Comparison of ENCODE assay signal across 10 cellular contexts in the genomic region with DNA sequence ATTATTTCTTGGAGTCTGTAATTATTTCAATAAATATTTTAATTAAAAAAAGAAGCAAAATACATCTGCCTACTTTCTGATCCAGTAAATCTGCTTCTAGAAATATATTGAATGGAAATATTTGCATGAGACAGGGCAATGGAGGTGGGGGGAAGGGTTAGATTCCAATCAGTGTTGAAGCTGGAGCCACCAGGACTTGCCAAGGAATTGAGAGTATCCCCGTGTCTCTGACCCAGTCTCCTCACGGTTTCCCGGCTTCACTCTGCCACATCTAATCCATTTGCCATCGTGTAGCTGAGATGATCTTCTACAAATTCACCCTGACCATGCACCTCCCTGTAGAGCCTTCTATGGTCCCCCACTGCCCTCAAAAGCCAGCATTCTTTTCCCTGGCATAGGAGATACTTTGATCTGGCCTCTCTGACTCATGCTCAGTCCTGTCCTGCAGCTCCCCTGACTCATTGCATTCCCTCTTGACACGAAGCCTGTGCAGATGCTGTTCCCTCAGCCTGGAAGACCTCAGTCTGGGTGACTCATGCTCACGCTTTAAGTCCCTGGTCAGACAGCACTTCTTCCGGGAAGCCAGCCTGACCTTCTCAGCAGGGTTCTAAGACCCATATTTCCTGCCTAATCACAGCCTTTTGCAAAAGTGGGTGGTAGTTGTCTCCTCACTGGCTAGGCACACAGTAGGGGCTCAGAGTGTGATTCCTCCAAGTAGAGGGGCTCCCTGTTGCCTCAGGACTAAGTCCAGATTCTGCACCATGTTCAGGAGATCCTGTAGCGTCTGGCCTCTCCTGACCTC. TPM values are rescaled to one million over a fixed set of nuclear protein-coding genes. Genes with fewer than 3 reads are reported as not detected.
DNase-seq lines count a peak whose midpoint lies in the region; ATAC-seq, FAIRE-seq and TF ChIP-seq lines count a peak whose summit lies in the region.
"Had no signal": no experiment of that assay in that cellular context is flagged by ENCODE, and none has a peak within 500 bp of the region (broad histone marks: within the 10 kb centered on the region; RNA-seq: fewer than 3 reads in every experiment).

No MANE protein-coding gene starts in this region.

- H3K9ac ChIP-seq in K562 (ENCODE audit: insufficient read depth in 1 of 2, low read depth in 2 of 2, low read length in 2 of 2) = no peak overlapping the region

- H3K36me3 ChIP-seq in K562 (ENCODE audit: control insufficient read depth, insufficient read depth, low read length) = no peaks in the 10 kb centered on the region
- H3K36me3 ChIP-seq in vagina = no peaks in the 10 kb centered on the region
- H3K36me3 ChIP-seq: esophagus squamous epithelium had no signal

- H4K20me1 ChIP-seq in K562 (replicated peaks; ENCODE audit: control insufficient read depth, insufficient read depth, low read length) = no peaks in the 10 kb centered on the region

- no peak overlapping the region for H3K4me3 ChIP-seq in K562
- H3K4me3 ChIP-seq in vagina = no peak overlapping the region
- H3K4me3 ChIP-seq: esophagus squamous epithelium had no signal

- TF ChIP-seq POLR2A in K562 (conservative IDR thresholded peaks at IDR 0.05) = no peak
- no peak for TF ChIP-seq POLR2A in vagina (IDR thresholded peaks at IDR 0.05)

- no peaks in the 10 kb centered on the region for H3K79me2 ChIP-seq in K562 (ENCODE audit: control insufficient read depth, insufficient read depth, low read length)

- peak overlapping the region; percentile 34; the same call in 1 of the 2 replicates for H2AFZ ChIP-seq in K562 (ENCODE audit: low read depth, low read length)

- intact Hi-C loops in K562 (cut with micrococcal nuclease) (no loop called here), vagina (cut with DNase I) (no loop called here)

- TF ChIP-seq CTCF in K562 (IDR thresholded peaks at IDR 0.05 in 2 of 3, conservative IDR thresholded peaks at IDR 0.05 in 1 of 3; ENCODE audit: insufficient read depth in 2 of 3, low read depth in 1 of 3, low read length in 3 of 3) (no peak), vagina (IDR thresholded peaks at IDR 0.05) (no peak)

- no peak for TF ChIP-seq RAD21 in K562 (CRISPR knock-in tag; conservative IDR thresholded peaks at IDR 0.05 in 1 of 2, IDR thresholded peaks at IDR 0.05 in 1 of 2)

- DNase-seq in Caki2 (ENCODE audit: low read depth) = peak; percentile 83
- peak; percentile 98 for DNase-seq in LHCN-M2 (ENCODE audit: low read depth)
- peak; percentile 35 to 78 (median 54) for DNase-seq in K562 (ENCODE audit: extremely low read depth in 1 of 4, low spot score in 3 of 4)
- peak; percentile 33 to 97 for DNase-seq in lung microvascular endothelial cell (ENCODE audit: low read depth in 2 of 2)
- no peak for DNase-seq in NCI-H510A (lab: John Stamatoyannopoulos, UW)
- DNase-seq in vagina (ENCODE audit: extremely low spot score in 2 of 2) = no peak
- DNase-seq in hippocampal formation (lab: John Stamatoyannopoulos, UW) = no peak
- DNase-seq: esophagus squamous epithelium, NCI-H446 treated with DMSO at 0.1 percent for 48 hours had no signal

- no peaks in the 10 kb centered on the region for H3K9me1 ChIP-seq in K562 (ENCODE audit: control insufficient read depth, insufficient read depth, low read length)

- H3K27ac ChIP-seq in K562 (ENCODE audit: extremely low read depth, low read depth, low read length) (no peak overlapping the region), vagina (no peak overlapping the region)
- H3K27ac ChIP-seq: esophagus squamous epithelium had no signal

- CTCF ChIA-PET in K562 (lab: Yijun Ruan, JAX; ENCODE audit: low intra/inter-chr PET ratio) = no interaction called here

- in situ Hi-C loops in Caki2 (cut with HindIII; ENCODE audit: low pct_unique_long_range_greater_than_20kb, low sequenced_read_pairs) (no loop called here), K562 (cut with MboI) (no loop called here)

- no peaks in the 10 kb centered on the region for H3K9me3 ChIP-seq in K562 (replicated peaks; ENCODE audit: control insufficient read depth, insufficient read depth, low read depth, low read length)
- H3K9me3 ChIP-seq in vagina = peaks cover 1% of the 10 kb centered on the region

- H3K27me3 ChIP-seq in K562 (ENCODE audit: control insufficient read depth in 2 of 2, insufficient read depth in 2 of 2, low read length in 2 of 2) (no peaks in the 10 kb centered on the region), vagina (no peaks in the 10 kb centered on the region)

- WGBS in K562 (ENCODE audit: insufficient coverage, low coverage, missing lambda C conversion rate) = 9% methylated on average over 7 of the region's 8 CpGs

- ATAC-seq in K562 (peak; percentile 90), HG02885 (IDR thresholded peaks at IDR 0.05; ENCODE audit: poor library complexity, unreplicated experiment) (no peak)

- H3K4me1 ChIP-seq in K562 (replicated peaks in 1 of 2; ENCODE audit: control insufficient read depth in 2 of 2, insufficient read depth in 2 of 2, low read length in 2 of 2) (peaks cover 5 to 6% of the 10 kb centered on the region in 2 experiments; a peak in 4 of 5 replicates), vagina (no peaks in the 10 kb centered on the region)

- POLR2A ChIA-PET in K562 (lab: Yijun Ruan, JAX) = interaction anchor here (0.6 to 0.8 kb wide), 2 partner anchors 25 to 53 kb away, joined by 4 read pairs; no protein-coding TSS in a partner anchor

- FAIRE-seq in K562 (lab: Jason Lieb, UNC) = peak; percentile 94

- TF ChIP-seq EP300 in K562 (IDR thresholded peaks at IDR 0.05; ENCODE audit: low read length) = peak; percentile 69

- peak overlapping the region; percentile 7; the same call in 1 of the 2 replicates for H3K4me2 ChIP-seq in K562 (ENCODE audit: insufficient read depth, low read length)

- BruUV-seq in K562 (replicated peaks; lab: Mats Ljungman, UMichigan) = no TSS peak

TF ChIP-seq in K562, 482 proteins besides CTCF, POLR2A, EP300 and RAD21 (continues in another document):
- TF ChIP-seq CREB1 (IDR thresholded peaks at IDR 0.05) (no peak), CREB1 (CRISPR knock-in tag; IDR thresholded peaks at IDR 0.05) (peak; percentile 67), ETV5 (CRISPR knock-in tag; IDR thresholded peaks at IDR 0.05; ENCODE audit: low read depth) (peak; percentile 58; the same call in 1 of the 2 replicates), MTA1 (IDR thresholded peaks at IDR 0.05; ENCODE audit: borderline replicate concordance) (peak; percentile 60; the same call in 1 of the 2 replicates), ELF1 (tag; IDR thresholded peaks at IDR 0.05) (peak; percentile 70)
- TF ChIP-seq, protein P1, sequence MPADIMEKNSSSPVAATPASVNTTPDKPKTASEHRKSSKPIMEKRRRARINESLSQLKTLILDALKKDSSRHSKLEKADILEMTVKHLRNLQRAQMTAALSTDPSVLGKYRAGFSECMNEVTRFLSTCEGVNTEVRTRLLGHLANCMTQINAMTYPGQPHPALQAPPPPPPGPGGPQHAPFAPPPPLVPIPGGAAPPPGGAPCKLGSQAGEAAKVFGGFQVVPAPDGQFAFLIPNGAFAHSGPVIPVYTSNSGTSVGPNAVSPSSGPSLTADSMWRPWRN (IDR thresholded peaks at IDR 0.05; ENCODE audit: low read depth) = peak; percentile 47; the same call in 1 of the 2 replicates

RNA-seq across cellular contexts. Expression of gene FKBP1A, which starts 23.0 kb away (rescaled TPM):
- total RNA-seq in Caki2 (2014; rRNA removed; shearing (Covaris generic); ENCODE audit: low replicate concordance) = 173 and 219 TPM in 2 replicates
- total RNA-seq in LHCN-M2 (2014; rRNA removed) = 130 and 131 TPM in 2 replicates
- 412 TPM for polyA plus RNA-seq in LHCN-M2 (2012)
- 49.2 and 57.2 TPM in 2 replicates for total RNA-seq in K562 (2011; cell fraction: chromatin; rRNA removed; ENCODE audit: low replicate concordance)
- 36.9 and 40.8 TPM in 2 replicates for total RNA-seq in K562 (2011; cell fraction: nucleolus; rRNA removed)
- total RNA-seq in K562 (2011; cell fraction: nucleoplasm; rRNA removed) = 62.6 and 96.7 TPM in 2 replicates
- total RNA-seq in K562 (2014; rRNA removed) = 48.8 and 78.3 TPM in 2 replicates
- 69.9 and 73.3 TPM in 2 replicates for total RNA-seq in K562 (2014; rRNA removed; fragmentation: Illumina TruSeq; extraction: Trizol)
- total RNA-seq in K562 (2015; rRNA removed; fragmentation: Illumina TruSeq; extraction: Trizol) = 86.0 and 89.6 TPM in 2 replicates
- 176 and 177 TPM in 2 replicates for total RNA-seq in K562 (2021)
- polyA plus RNA-seq in K562 (2011; rRNA removed) = 368 and 488 TPM in 2 replicates
- polyA plus RNA-seq in K562 (2011; cell fraction: cytosol; rRNA removed) = 363 and 764 TPM in 2 replicates
- polyA plus RNA-seq in K562 (2011; cell fraction: nucleus; rRNA removed) = 155 and 276 TPM in 2 replicates
- polyA plus RNA-seq in K562 (2012) = 216 and 222 TPM in 2 replicates
- polyA plus RNA-seq in K562 (2014; fragmentation: Illumina TruSeq; extraction: Trizol) = 451 and 502 TPM in 2 replicates
- 10 to 100 TPM; 63.5 to 82.4 TPM for polyA plus RNA-seq in K562 (2014; fragmentation: Nextera tagmentation; extraction: Ambion mirVana)
- 193 and 223 TPM in 2 replicates for polyA plus RNA-seq in K562 (2014; rRNA removed)
- 152 and 189 TPM in 2 replicates for polyA minus RNA-seq in K562 (2011; rRNA and poly(A)+ RNA removed)
- polyA minus RNA-seq in K562 (2011; cell fraction: cytosol; rRNA and poly(A)+ RNA removed) = 74.7 and 81.8 TPM in 2 replicates
- polyA minus RNA-seq in K562 (2011; cell fraction: nucleus; rRNA and poly(A)+ RNA removed) = 17.6 and 53.8 TPM in 2 replicates
- total RNA-seq in lung microvascular endothelial cell = 263 and 278 TPM in 2 replicates
- total RNA-seq in vagina = 212 TPM

RNA-seq across cellular contexts. Expression of gene NSFL1C, which starts 50.8 kb away (rescaled TPM):
- 118 and 119 TPM in 2 replicates for total RNA-seq in Caki2 (2014; rRNA removed; shearing (Covaris generic); ENCODE audit: low replicate concordance)
- total RNA-seq in LHCN-M2 (2014; rRNA removed) = 29.6 and 33.0 TPM in 2 replicates
- 88.4 TPM for polyA plus RNA-seq in LHCN-M2 (2012)
- total RNA-seq in K562 (2011; cell fraction: chromatin; rRNA removed; ENCODE audit: low replicate concordance) = 50.9 and 82.3 TPM in 2 replicates
- 32.7 and 35.1 TPM in 2 replicates for total RNA-seq in K562 (2011; cell fraction: nucleolus; rRNA removed)
- total RNA-seq in K562 (2011; cell fraction: nucleoplasm; rRNA removed) = 58.5 and 68.4 TPM in 2 replicates
- 69.8 and 82.5 TPM in 2 replicates for total RNA-seq in K562 (2014; rRNA removed)
- total RNA-seq in K562 (2014; rRNA removed; fragmentation: Illumina TruSeq; extraction: Trizol) = 27.2 and 29.9 TPM in 2 replicates
- 35.4 and 36.3 TPM in 2 replicates for total RNA-seq in K562 (2015; rRNA removed; fragmentation: Illumina TruSeq; extraction: Trizol)
- 97.3 and 99.1 TPM in 2 replicates for total RNA-seq in K562 (2021)
- polyA plus RNA-seq in K562 (2011; rRNA removed) = 20.8 and 26.5 TPM in 2 replicates
- polyA plus RNA-seq in K562 (2011; cell fraction: cytosol; rRNA removed) = 15.1 and 25.0 TPM in 2 replicates
- 91.8 and 160 TPM in 2 replicates for polyA plus RNA-seq in K562 (2011; cell fraction: nucleus; rRNA removed)
- 78.4 and 79.6 TPM in 2 replicates for polyA plus RNA-seq in K562 (2012)
- polyA plus RNA-seq in K562 (2014; fragmentation: Illumina TruSeq; extraction: Trizol) = 104 and 119 TPM in 2 replicates
- polyA plus RNA-seq in K562 (2014; fragmentation: Nextera tagmentation; extraction: Ambion mirVana) = 10 to 100 TPM; 39.3 to 47.0 TPM
- 53.8 and 71.3 TPM in 2 replicates for polyA plus RNA-seq in K562 (2014; rRNA removed)
- polyA minus RNA-seq in K562 (2011; rRNA and poly(A)+ RNA removed) = 26.7 and 47.1 TPM in 2 replicates
- 11.0 and 17.7 TPM in 2 replicates for polyA minus RNA-seq in K562 (2011; cell fraction: cytosol; rRNA and poly(A)+ RNA removed)
- polyA minus RNA-seq in K562 (2011; cell fraction: nucleus; rRNA and poly(A)+ RNA removed) = 47.0 and 118 TPM in 2 replicates
- total RNA-seq in lung microvascular endothelial cell = 18.1 and 20.6 TPM in 2 replicates
- total RNA-seq in vagina = 53.8 TPM

Comparison
In these comparisons a context has a peak if more than half of its experiments do, and no peak if none do; other contexts are left out.
1. DNase-seq: peak in Caki2 (single experiment), LHCN-M2 (single experiment), K562 (4 of 4) and lung microvascular endothelial cell (2 of 2); none in NCI-H510A (single experiment), vagina (0 of 2) and hippocampal formation (0 of 2).